20 cellular contexts compared by ENCODE assay signal in genomic region chr17:50647187-50647586, GRCh38. TPM values are rescaled to one million over a fixed set of nuclear protein-coding genes. Genes with fewer than 3 reads are reported as not detected.
DNase-seq lines count a peak whose midpoint lies in the region; ATAC-seq, FAIRE-seq and TF ChIP-seq lines count a peak whose summit lies in the region.
"Had no signal": no experiment of that assay in that cellular context is flagged by ENCODE, and none has a peak within 500 bp of the region (broad histone marks: within the 10 kb centered on the region; RNA-seq: fewer than 3 reads in every experiment).

No MANE protein-coding gene starts in this region.

- H3K4me1 ChIP-seq in A549, result peaks cover 93% of the 10 kb centered on the region
- peaks cover 2 to 5% of the 10 kb centered on the region in 2 donors for H3K4me1 ChIP-seq in kidney (ENCODE audit: control insufficient read depth in 1 of 2, insufficient read depth in 1 of 2, low read depth in 1 of 2, low read length in 2 of 2)

- H3K9ac ChIP-seq in kidney (ENCODE audit: low read length in 2 of 2), result no peak overlapping the region
- H3K9ac ChIP-seq: KMS-11, SK-N-SH had no signal

- CTCF ChIA-PET in A549 (lab: Yijun Ruan, JAX), result interaction anchor here (0.8 to 48.0 kb wide), 7 partner anchors 9 to 97 kb away, joined by 3 to 2097 read pairs (median 7); partner anchors contain the start of gene ANKRD40

- H3K4me3 ChIP-seq in A549, result no peak overlapping the region
- no peak overlapping the region for H3K4me3 ChIP-seq in WERI-Rb-1 (ENCODE audit: low read depth, low read length)
- no peak overlapping the region for H3K4me3 ChIP-seq in kidney (ENCODE audit: low read length in 2 of 2)

- 96% methylated on average over 2 of the region's 2 CpGs for WGBS in A549 (ENCODE audit: missing lambda C conversion rate)

- no peak overlapping the region for H3K4me2 ChIP-seq in A549
- H3K4me2 ChIP-seq: KMS-11, SK-N-SH had no signal

- no peak for TF ChIP-seq EP300 in A549 (IDR thresholded peaks at IDR 0.05)

- POLR2A ChIA-PET in A549 (lab: Yijun Ruan, JAX), result interaction anchor here (0.9 to 10.0 kb wide), 4 partner anchors 9 to 49 kb away, joined by 3 to 85 read pairs (median 8); no protein-coding TSS in a partner anchor

- no peak for TF ChIP-seq RAD21 in A549 (conservative IDR thresholded peaks at IDR 0.05 in 1 of 2, IDR thresholded peaks at IDR 0.05 in 1 of 2)

- FAIRE-seq in A549 (lab: Jason Lieb, UNC) (peak; percentile 65), kidney (lab: Jason Lieb, UNC) (no peak)

- no peak for TF ChIP-seq POLR2A in A549 (IDR thresholded peaks at IDR 0.05; ENCODE audit: low read length)

- ATAC-seq in A549 (peak; percentile 9 to 20; a peak in 3 of 6 replicates), HG03025 (IDR thresholded peaks at IDR 0.05; ENCODE audit: low FRiP score, unreplicated experiment) (no peak), GM21786 (IDR thresholded peaks at IDR 0.05; ENCODE audit: unreplicated experiment) (no peak)

- peak; percentile 44 for DNase-seq in DMS 273 (lab: John Stamatoyannopoulos, UW; ENCODE audit: unreplicated experiment)
- DNase-seq in DMS 273 treated with DMSO at 0.1 percent for 48 hours (lab: John Stamatoyannopoulos, UW), result no peak
- DNase-seq in A549 (ENCODE audit: low read depth in 1 of 2, low spot score in 1 of 2), result no peak
- peak; percentile 76 for DNase-seq in WERI-Rb-1
- DNase-seq in kidney, result peak; percentile 18
- DNase-seq in ecto neural progenitor cell (ENCODE audit: low spot score), result no peak
- DNase-seq: CD4-positive, CD25-positive, alpha-beta regulatory T cell; DMS79; NCI-H1417; NCI-H187; NCI-H2107; NCI-H345; NCI-H69; SHP77 treated with DMSO at 0.1 percent for 48 hours; SK-N-SH had no signal

- no peaks in the 10 kb centered on the region for H3K27me3 ChIP-seq in WERI-Rb-1 (ENCODE audit: insufficient read depth, low read depth, severe bottlenecking)

- H3K36me3 ChIP-seq in WERI-Rb-1 (no peaks in the 10 kb centered on the region), kidney (ENCODE audit: control insufficient read depth in 1 of 2, insufficient read depth in 2 of 2, low read length in 2 of 2) (no peaks in the 10 kb centered on the region)

- H3K27ac ChIP-seq in A549 (peak overlapping the region; percentile 51 to 99; a peak in 5 of 6 replicates), WERI-Rb-1 (peak overlapping the region; percentile 56), kidney (ENCODE audit: low read depth in 2 of 2, low read length in 2 of 2) (no peak overlapping the region)
- H3K27ac ChIP-seq: 22Rv1, KMS-11 had no signal

- H3K9me3 ChIP-seq in A549 (no peaks in the 10 kb centered on the region), WERI-Rb-1 (ENCODE audit: severe bottlenecking) (peaks cover 5% of the 10 kb centered on the region), kidney (ENCODE audit: control insufficient read depth in 1 of 2, low read length in 2 of 2) (no peaks in the 10 kb centered on the region)
- H3K9me3 ChIP-seq: SK-N-SH had no signal

- intact Hi-C loops in kidney (cut with DNase I), result no loop called here

- TF ChIP-seq CTCF in A549 (IDR thresholded peaks at IDR 0.05) (no peak), WERI-Rb-1 (IDR thresholded peaks at IDR 0.05; ENCODE audit: low read depth, low read length) (no peak), kidney (IDR thresholded peaks at IDR 0.05; ENCODE audit: borderline replicate concordance, extremely low read depth, insufficient read depth) (no peak)

TF ChIP-seq in A549, 52 proteins besides CTCF, POLR2A, EP300 and RAD21:
- no peak for TF ChIP-seq MYC (IDR thresholded peaks at IDR 0.05; ENCODE audit: borderline replicate concordance, low read length)
- 0 out of 2 replicates have a peak, but pooled peaks have one; percentile 18 for TF ChIP-seq RARB (CRISPR knock-in tag; IDR thresholded peaks at IDR 0.05)
- TF ChIP-seq TP53 (CRISPR knock-in tag; IDR thresholded peaks at IDR 0.05), result 0 out of 2 replicates have a peak, but pooled peaks have one; percentile 69

RNA-seq across cellular contexts. Expression of gene ABCC3, which starts 12.5 kb away (rescaled TPM):
- polyA plus RNA-seq in A549 (2011; rRNA removed) (342 and 442 TPM in 2 replicates), A549 (2017; fragmentation: RNase III; extraction: RNeasy Plus Mini Kit Qiagen cat#74134 plus additional on column Dnase treatment) (225 to 288 TPM (median 248 TPM) in 3 replicates), kidney (ENCODE audit: insufficient read depth, low read depth, low replicate concordance) (9.3 TPM)
- polyA plus RNA-seq in A549 (2012; cell fraction: cytosol; rRNA removed), result 157 and 189 TPM in 2 replicates
- 1,165 and 1,226 TPM in 2 replicates for polyA plus RNA-seq in A549 (2012; cell fraction: nucleus; rRNA removed)
- 586 and 639 TPM in 2 replicates for polyA minus RNA-seq in A549 (2011; rRNA and poly(A)+ RNA removed)
- 156 TPM for total RNA-seq in kidney
- total RNA-seq: OCI-LY7 had no signal

Comparison
In these comparisons a context has a peak if more than half of its experiments do, and no peak if none do; other contexts are left out.
1. DNase-seq: peak in DMS 273 (single experiment), WERI-Rb-1 (single experiment) and kidney (single experiment); none in DMS 273 treated with DMSO at 0.1 percent for 48 hours (single experiment), A549 (0 of 2) and ecto neural progenitor cell (single experiment).
2. ATAC-seq: peak in A549 (2 of 2); none in HG03025 (single experiment) and GM21786 (single experiment).
3. H3K27ac ChIP-seq: peak in A549 (2 of 2) and WERI-Rb-1 (single experiment); none in kidney (0 of 2).
4. RNA of gene ABCC3, which starts 12.5 kb away (polyA plus RNA-seq): 157 to 1,226 TPM in A549; 9.3 TPM in kidney (single experiment); every median in the first group is over 10 times any median in the second.